ENCODE assay signal across 13 cellular contexts in the genomic region with DNA sequence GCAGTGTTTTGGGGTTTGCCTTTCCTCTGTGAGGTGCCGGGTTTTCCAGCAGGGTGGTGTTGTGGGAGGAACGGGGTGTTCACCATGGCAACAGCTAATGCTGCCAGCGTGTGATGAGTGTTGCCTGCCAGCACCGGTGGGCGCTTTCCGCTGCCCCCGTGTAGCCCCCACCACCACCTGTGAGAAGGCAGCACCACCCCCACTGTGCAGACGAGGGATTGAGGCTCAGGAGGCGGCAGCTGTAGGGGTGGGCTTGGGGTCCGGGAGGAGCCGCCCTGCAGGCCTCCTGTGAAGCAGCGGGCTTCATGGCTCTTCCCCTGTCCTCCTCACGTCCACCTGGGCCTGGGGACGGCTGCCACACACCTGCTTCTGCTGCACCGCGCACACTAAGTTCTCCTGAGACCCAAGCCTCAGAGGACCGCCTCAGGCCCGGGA. TPM values are rescaled to one million over a fixed set of nuclear protein-coding genes. Genes with fewer than 3 reads are reported as not detected.
DNase-seq lines count a peak whose midpoint lies in the region; ATAC-seq and TF ChIP-seq lines count a peak whose summit lies in the region.
"Had no signal": no experiment of that assay in that cellular context is flagged by ENCODE, and none has a peak within 500 bp of the region (broad histone marks: within the 10 kb centered on the region; RNA-seq: fewer than 3 reads in every experiment).

No MANE protein-coding gene starts in this region.

- H3K4me2 ChIP-seq in BLaER1 treated with 17β-estradiol and CSF1 and Interleukin-3, amounts not matched to agents 10 nM and 100 nM = peak overlapping the region in 9 of 11 experiments; percentile 97 to 100 (median 99); a peak in 18 of 22 replicates

- ATAC-seq in psoas muscle = no peak

- POLR2A ChIA-PET in HEK293 (lab: Yijun Ruan, JAX) = no interaction called here

- DNase-seq in head of caudate nucleus = peak in 35 of 42 donors; percentile 34 to 86 (median 61)
- DNase-seq in psoas muscle = no peak
- no peak for DNase-seq in islet precursor cell
- no peak for DNase-seq in KG1 (lab: John Stamatoyannopoulos, UW)
- DNase-seq in inferior parietal cortex (ENCODE audit: extremely low spot score) = no peak
- DNase-seq: DMS79, NCI-H1436, PC-9 had no signal

- peaks cover 11 to 53% (median 25%) of the 10 kb centered on the region in 11 experiments; a peak in 21 of 22 replicates for H3K36me3 ChIP-seq in BLaER1 treated with 17β-estradiol and CSF1 and Interleukin-3, amounts not matched to agents 10 nM and 100 nM
- H3K36me3 ChIP-seq in HEK293 (ENCODE audit: control insufficient read depth in 2 of 2, insufficient read depth in 1 of 2, low read length in 2 of 2) (peaks cover 0 to 21% of the 10 kb centered on the region in 2 experiments; a peak in 1 of 3 replicates), psoas muscle (ENCODE audit: insufficient read depth in 1 of 2, low read depth in 1 of 2) (peaks cover 0 to 10% of the 10 kb centered on the region in 2 donors)
- H3K36me3 ChIP-seq: HAP-1 had no signal

- intact Hi-C loops in head of caudate nucleus (cut with DNase I) (no loop called here), psoas muscle (cut with DNase I) (no loop called here)

- H4K20me1 ChIP-seq in BLaER1 treated with 17β-estradiol and CSF1 and Interleukin-3, amounts not matched to agents 10 nM and 100 nM = peaks cover 31 to 87% (median 67%) of the 10 kb centered on the region in 11 experiments; a peak in 20 of 22 replicates

- peaks cover 0 to 9% (median 4%) of the 10 kb centered on the region in 11 experiments; a peak in 9 of 22 replicates for H3K9me3 ChIP-seq in BLaER1 treated with 17β-estradiol and CSF1 and Interleukin-3, amounts not matched to agents 10 nM and 100 nM (replicated peaks in 1 of 11)
- H3K9me3 ChIP-seq in HEK293 (ENCODE audit: control insufficient read depth, insufficient read depth, low read depth, low read length) (no peaks in the 10 kb centered on the region), psoas muscle (no peaks in the 10 kb centered on the region)
- H3K9me3 ChIP-seq: Caco-2, HAP-1 had no signal

- TF ChIP-seq CTCF in HEK293 (tag by site-specific recombination; IDR thresholded peaks at IDR 0.05) (no peak), psoas muscle (IDR thresholded peaks at IDR 0.05) (no peak)

- H3K27ac ChIP-seq in BLaER1 treated with 17β-estradiol and CSF1 and Interleukin-3, amounts not matched to agents 10 nM and 100 nM = peak overlapping the region in 1 of 11 experiments; percentile 15; a peak in 1 of 22 replicates
- no peak overlapping the region for H3K27ac ChIP-seq in HEK293 (ENCODE audit: extremely low read depth, low read depth, low read length)
- H3K27ac ChIP-seq in psoas muscle = peak overlapping the region; percentile 95
- H3K27ac ChIP-seq: PC-9 had no signal

- CTCF ChIA-PET in HEK293 (lab: Yijun Ruan, JAX) = interaction anchor here (0.7 to 1.1 kb wide), 2 partner anchors 18 to 87 kb away, joined by 3 read pairs; no protein-coding TSS in a partner anchor

- no peaks in the 10 kb centered on the region for H3K27me3 ChIP-seq in BLaER1 treated with 17β-estradiol and CSF1 and Interleukin-3, amounts not matched to agents 10 nM and 100 nM
- H3K27me3 ChIP-seq in psoas muscle (ENCODE audit: insufficient read depth in 3 of 3, low read length in 2 of 3) = no peaks in the 10 kb centered on the region

- peak overlapping the region in 2 of 11 experiments; percentile 21 to 34; a peak in 4 of 22 replicates for H3K9ac ChIP-seq in BLaER1 treated with 17β-estradiol and CSF1 and Interleukin-3, amounts not matched to agents 10 nM and 100 nM

- peaks cover 61 to 69% (median 66%) of the 10 kb centered on the region in 10 experiments for H3K4me1 ChIP-seq in BLaER1 treated with 17β-estradiol and CSF1 and Interleukin-3, amounts not matched to agents 10 nM and 100 nM
- peaks cover 10% of the 10 kb centered on the region; the same call in 1 of the 2 replicates for H3K4me1 ChIP-seq in HEK293 (ENCODE audit: control insufficient read depth, insufficient read depth, low read length)
- H3K4me1 ChIP-seq in psoas muscle = peaks cover 52% of the 10 kb centered on the region

- no peak overlapping the region for H3K4me3 ChIP-seq in BLaER1 treated with 17β-estradiol and CSF1 and Interleukin-3, amounts not matched to agents 10 nM and 100 nM
- H3K4me3 ChIP-seq in HEK293 (ENCODE audit: low read depth, low read length) (no peak overlapping the region), psoas muscle (peak overlapping the region; percentile 15)
- H3K4me3 ChIP-seq: HAP-1, PC-9 had no signal

- WGBS in psoas muscle, 3 donors = 62 to 77% (median 69%) methylated on average over 18 of the region's 18 CpGs

TF ChIP-seq in HEK293, 187 proteins besides CTCF, POLR2A, EP300 and RAD21:
- TF ChIP-seq ZNF2 (tag by site-specific recombination; IDR thresholded peaks at IDR 0.05) = no peak
- TF ChIP-seq ZNF169 (tag by site-specific recombination; IDR thresholded peaks at IDR 0.05) = no peak
- TF ChIP-seq ZBTB26 (tag by site-specific recombination; optimal IDR thresholded peaks at IDR 0.05) = no peak
- TF ChIP-seq EGR2 (tag by site-specific recombination; IDR thresholded peaks at IDR 0.05; ENCODE audit: low read depth) = 0 out of 2 replicates have a peak, but pooled peaks have one; percentile 23
- no peak for TF ChIP-seq ZNF830 (tag by site-specific recombination; IDR thresholded peaks at IDR 0.05; ENCODE audit: low read depth)
- no peak for TF ChIP-seq ZNF558 (tag by site-specific recombination; IDR thresholded peaks at IDR 0.05)
- no peak for TF ChIP-seq ZNF692 (tag by site-specific recombination; IDR thresholded peaks at IDR 0.05)

RNA-seq across cellular contexts. Expression of gene RAB40C, which starts 5.2 kb away (rescaled TPM):
- total RNA-seq in psoas muscle = 10 to 100 TPM; 12.3 to 20.2 (median 14.4) TPM
- 10 to 100 TPM; 14.7 to 16.3 (median 15.7) TPM for polyA plus RNA-seq in psoas muscle

RNA-seq across cellular contexts. Expression of gene PIGQ, which starts 25.3 kb away (rescaled TPM):
- 10 to 100 TPM; 18.3 to 26.3 (median 22.0) TPM for total RNA-seq in psoas muscle
- polyA plus RNA-seq in psoas muscle = 10 to 100 TPM; 26.5 to 39.9 (median 27.2) TPM

RNA-seq across cellular contexts. Expression of gene NHLRC4, which starts 28.3 kb away (rescaled TPM):
- total RNA-seq in psoas muscle = under 1 TPM in 3 of 4 donors, not detected in 1; 0.19 to 0.39 (median 0.27) TPM
- under 1 TPM; 0.06 to 0.38 (median 0.27) TPM for polyA plus RNA-seq in psoas muscle
- total RNA-seq: Caco-2, PC-9 had no signal

RNA-seq across cellular contexts. Expression of gene PRR35, which starts 34.9 kb away (rescaled TPM):
- total RNA-seq in psoas muscle = not detected
- polyA plus RNA-seq in psoas muscle = not detected
- total RNA-seq: Caco-2, PC-9, SK-MEL-5 had no signal

RNA-seq across cellular contexts. Expression of gene WFIKKN1, which starts 35.7 kb away (rescaled TPM):
- 1 to 10 TPM in 2 of 4 donors, under 1 TPM in 2; 0.30 to 2.0 (median 0.82) TPM for total RNA-seq in psoas muscle
- under 1 TPM; 0.31 to 0.61 (median 0.36) TPM for polyA plus RNA-seq in psoas muscle

Comparison
In these comparisons a context has a peak if more than half of its experiments do, and no peak if none do; other contexts are left out.
1. DNase-seq: peak in head of caudate nucleus (35 of 42); none in psoas muscle (0 of 2), islet precursor cell (single experiment), KG1 (single experiment) and inferior parietal cortex (single experiment).